Comparison of ENCODE assay signal across 1 cellular context in the genomic region with DNA sequence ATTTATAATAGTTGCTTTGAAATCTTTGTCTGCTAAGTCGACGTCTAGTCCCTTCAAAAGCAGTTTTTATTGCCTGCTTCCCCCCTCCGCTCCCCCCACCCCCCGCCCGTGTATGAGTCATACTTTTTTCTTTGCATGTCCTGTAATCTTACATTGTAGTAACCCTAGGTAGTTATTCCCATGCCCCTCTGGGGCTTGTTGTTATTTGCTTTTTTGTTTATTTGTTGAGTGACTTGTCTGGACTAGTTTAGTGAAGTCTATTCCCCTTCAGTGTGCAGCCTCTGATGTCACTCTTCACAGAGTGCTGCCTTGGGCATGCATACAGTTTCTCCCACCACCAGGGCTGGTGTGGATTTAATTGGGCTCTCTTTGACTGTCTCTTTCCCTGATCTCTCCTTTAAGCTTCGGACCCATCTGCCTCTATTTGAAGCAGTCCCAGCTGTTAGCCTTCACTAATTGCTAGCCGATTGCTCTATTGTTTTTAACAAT.
TF ChIP-seq lines count a peak whose summit lies in the region.

No MANE protein-coding gene starts in this region.

TF ChIP-seq in GM23338, 12 proteins besides CTCF, POLR2A, EP300 and RAD21:
- TF ChIP-seq, protein P1, sequence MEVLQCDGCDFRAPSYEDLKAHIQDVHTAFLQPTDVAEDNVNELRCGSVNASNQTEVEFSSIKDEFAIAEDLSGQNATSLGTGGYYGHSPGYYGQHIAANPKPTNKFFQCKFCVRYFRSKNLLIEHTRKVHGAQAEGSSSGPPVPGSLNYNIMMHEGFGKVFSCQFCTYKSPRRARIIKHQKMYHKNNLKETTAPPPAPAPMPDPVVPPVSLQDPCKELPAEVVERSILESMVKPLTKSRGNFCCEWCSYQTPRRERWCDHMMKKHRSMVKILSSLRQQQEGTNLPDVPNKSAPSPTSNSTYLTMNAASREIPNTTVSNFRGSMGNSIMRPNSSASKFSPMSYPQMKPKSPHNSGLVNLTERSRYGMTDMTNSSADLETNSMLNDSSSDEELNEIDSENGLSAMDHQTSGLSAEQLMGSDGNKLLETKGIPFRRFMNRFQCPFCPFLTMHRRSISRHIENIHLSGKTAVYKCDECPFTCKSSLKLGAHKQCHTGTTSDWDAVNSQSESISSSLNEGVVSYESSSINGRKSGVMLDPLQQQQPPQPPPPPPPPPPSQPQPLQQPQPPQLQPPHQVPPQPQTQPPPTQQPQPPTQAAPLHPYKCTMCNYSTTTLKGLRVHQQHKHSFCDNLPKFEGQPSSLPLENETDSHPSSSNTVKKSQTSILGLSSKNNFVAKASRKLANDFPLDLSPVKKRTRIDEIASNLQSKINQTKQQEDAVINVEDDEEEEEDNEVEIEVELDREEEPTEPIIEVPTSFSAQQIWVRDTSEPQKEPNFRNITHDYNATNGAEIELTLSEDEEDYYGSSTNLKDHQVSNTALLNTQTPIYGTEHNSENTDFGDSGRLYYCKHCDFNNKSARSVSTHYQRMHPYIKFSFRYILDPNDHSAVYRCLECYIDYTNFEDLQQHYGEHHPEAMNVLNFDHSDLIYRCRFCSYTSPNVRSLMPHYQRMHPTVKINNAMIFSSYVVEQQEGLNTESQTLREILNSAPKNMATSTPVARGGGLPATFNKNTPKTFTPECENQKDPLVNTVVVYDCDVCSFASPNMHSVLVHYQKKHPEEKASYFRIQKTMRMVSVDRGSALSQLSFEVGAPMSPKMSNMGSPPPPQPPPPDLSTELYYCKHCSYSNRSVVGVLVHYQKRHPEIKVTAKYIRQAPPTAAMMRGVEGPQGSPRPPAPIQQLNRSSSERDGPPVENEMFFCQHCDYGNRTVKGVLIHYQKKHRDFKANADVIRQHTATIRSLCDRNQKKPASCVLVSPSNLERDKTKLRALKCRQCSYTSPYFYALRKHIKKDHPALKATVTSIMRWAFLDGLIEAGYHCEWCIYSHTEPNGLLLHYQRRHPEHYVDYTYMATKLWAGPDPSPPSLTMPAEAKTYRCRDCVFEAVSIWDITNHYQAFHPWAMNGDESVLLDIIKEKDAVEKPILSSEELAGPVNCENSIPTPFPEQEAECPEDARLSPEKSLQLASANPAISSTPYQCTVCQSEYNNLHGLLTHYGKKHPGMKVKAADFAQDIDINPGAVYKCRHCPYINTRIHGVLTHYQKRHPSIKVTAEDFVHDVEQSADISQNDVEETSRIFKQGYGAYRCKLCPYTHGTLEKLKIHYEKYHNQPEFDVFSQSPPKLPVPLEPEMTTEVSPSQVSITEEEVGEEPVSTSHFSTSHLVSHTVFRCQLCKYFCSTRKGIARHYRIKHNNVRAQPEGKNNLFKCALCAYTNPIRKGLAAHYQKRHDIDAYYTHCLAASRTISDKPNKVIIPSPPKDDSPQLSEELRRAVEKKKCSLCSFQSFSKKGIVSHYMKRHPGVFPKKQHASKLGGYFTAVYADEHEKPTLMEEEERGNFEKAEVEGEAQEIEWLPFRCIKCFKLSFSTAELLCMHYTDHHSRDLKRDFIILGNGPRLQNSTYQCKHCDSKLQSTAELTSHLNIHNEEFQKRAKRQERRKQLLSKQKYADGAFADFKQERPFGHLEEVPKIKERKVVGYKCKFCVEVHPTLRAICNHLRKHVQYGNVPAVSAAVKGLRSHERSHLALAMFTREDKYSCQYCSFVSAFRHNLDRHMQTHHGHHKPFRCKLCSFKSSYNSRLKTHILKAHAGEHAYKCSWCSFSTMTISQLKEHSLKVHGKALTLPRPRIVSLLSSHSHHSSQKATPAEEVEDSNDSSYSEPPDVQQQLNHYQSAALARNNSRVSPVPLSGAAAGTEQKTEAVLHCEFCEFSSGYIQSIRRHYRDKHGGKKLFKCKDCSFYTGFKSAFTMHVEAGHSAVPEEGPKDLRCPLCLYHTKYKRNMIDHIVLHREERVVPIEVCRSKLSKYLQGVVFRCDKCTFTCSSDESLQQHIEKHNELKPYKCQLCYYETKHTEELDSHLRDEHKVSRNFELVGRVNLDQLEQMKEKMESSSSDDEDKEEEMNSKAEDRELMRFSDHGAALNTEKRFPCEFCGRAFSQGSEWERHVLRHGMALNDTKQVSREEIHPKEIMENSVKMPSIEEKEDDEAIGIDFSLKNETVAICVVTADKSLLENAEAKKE (CRISPR knock-in tag; IDR thresholded peaks at IDR 0.05), result no peak
- no peak for TF ChIP-seq CREB1 (CRISPR knock-in tag; IDR thresholded peaks at IDR 0.05; ENCODE audit: low read depth)
- TF ChIP-seq EZH2phosphoT487 (IDR thresholded peaks at IDR 0.05; ENCODE audit: unreplicated experiment), result no peak
- TF ChIP-seq, protein P2, sequence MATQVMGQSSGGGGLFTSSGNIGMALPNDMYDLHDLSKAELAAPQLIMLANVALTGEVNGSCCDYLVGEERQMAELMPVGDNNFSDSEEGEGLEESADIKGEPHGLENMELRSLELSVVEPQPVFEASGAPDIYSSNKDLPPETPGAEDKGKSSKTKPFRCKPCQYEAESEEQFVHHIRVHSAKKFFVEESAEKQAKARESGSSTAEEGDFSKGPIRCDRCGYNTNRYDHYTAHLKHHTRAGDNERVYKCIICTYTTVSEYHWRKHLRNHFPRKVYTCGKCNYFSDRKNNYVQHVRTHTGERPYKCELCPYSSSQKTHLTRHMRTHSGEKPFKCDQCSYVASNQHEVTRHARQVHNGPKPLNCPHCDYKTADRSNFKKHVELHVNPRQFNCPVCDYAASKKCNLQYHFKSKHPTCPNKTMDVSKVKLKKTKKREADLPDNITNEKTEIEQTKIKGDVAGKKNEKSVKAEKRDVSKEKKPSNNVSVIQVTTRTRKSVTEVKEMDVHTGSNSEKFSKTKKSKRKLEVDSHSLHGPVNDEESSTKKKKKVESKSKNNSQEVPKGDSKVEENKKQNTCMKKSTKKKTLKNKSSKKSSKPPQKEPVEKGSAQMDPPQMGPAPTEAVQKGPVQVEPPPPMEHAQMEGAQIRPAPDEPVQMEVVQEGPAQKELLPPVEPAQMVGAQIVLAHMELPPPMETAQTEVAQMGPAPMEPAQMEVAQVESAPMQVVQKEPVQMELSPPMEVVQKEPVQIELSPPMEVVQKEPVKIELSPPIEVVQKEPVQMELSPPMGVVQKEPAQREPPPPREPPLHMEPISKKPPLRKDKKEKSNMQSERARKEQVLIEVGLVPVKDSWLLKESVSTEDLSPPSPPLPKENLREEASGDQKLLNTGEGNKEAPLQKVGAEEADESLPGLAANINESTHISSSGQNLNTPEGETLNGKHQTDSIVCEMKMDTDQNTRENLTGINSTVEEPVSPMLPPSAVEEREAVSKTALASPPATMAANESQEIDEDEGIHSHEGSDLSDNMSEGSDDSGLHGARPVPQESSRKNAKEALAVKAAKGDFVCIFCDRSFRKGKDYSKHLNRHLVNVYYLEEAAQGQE (IDR thresholded peaks at IDR 0.05; ENCODE audit: unreplicated experiment), result no peak
- no peak for TF ChIP-seq EZH2 (IDR thresholded peaks at IDR 0.05; ENCODE audit: low read depth, unreplicated experiment)
- TF ChIP-seq POLR2AphosphoS5 (IDR thresholded peaks at IDR 0.05; ENCODE audit: low read depth), result no peak
- TF ChIP-seq STAT1 (IDR thresholded peaks at IDR 0.05; ENCODE audit: unreplicated experiment), result no peak
- TF ChIP-seq JUNB (IDR thresholded peaks at IDR 0.05; ENCODE audit: unreplicated experiment), result no peak
- no peak for TF ChIP-seq NANOG (IDR thresholded peaks at IDR 0.05; ENCODE audit: borderline replicate concordance)
- no peak for TF ChIP-seq ZNF114 (CRISPR knock-in tag; IDR thresholded peaks at IDR 0.05)
- no peak for TF ChIP-seq ZNF331 (CRISPR knock-in tag; IDR thresholded peaks at IDR 0.05; ENCODE audit: low read depth)
- TF ChIP-seq, protein P3, sequence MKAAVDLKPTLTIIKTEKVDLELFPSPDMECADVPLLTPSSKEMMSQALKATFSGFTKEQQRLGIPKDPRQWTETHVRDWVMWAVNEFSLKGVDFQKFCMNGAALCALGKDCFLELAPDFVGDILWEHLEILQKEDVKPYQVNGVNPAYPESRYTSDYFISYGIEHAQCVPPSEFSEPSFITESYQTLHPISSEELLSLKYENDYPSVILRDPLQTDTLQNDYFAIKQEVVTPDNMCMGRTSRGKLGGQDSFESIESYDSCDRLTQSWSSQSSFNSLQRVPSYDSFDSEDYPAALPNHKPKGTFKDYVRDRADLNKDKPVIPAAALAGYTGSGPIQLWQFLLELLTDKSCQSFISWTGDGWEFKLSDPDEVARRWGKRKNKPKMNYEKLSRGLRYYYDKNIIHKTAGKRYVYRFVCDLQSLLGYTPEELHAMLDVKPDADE (IDR thresholded peaks at IDR 0.05), result no peak
